8 cellular contexts compared by ENCODE assay signal in genomic region chr4:152937535-152938236, GRCh38. TPM values are rescaled to one million over a fixed set of nuclear protein-coding genes. Genes with fewer than 3 reads are reported as not detected.
A peak's percentile ranks its signal among the peaks of the same experiment; 100 is the strongest.
DNase-seq lines count a peak whose midpoint lies in the region; ATAC-seq and TF ChIP-seq lines count a peak whose summit lies in the region.

No MANE protein-coding gene starts in this region.

- H3K27ac Mint-ChIP-seq in activated naive CD4-positive, alpha-beta T cell treated with anti-CD3 and anti-CD28 coated beads, Interleukin-2, amount 50 U/mL, for 24 hours: no peak overlapping the region
- peak overlapping the region; percentile 93 for H3K27ac Mint-ChIP-seq in osteocyte (ENCODE audit: unreplicated experiment)

- DNase-seq in activated naive CD4-positive, alpha-beta T cell treated with Interleukin-2 at 50 U/mL for 16 hours: peak; percentile 21
- DNase-seq in activated naive CD4-positive, alpha-beta T cell (lab: John Stamatoyannopoulos, UW): no peak
- DNase-seq in cardiac muscle cell (ENCODE audit: low read depth in 1 of 2, low spot score in 1 of 2) (peak; percentile 37 to 38), osteocyte (ENCODE audit: extremely low spot score, unreplicated experiment) (no peak)

- peak overlapping the region; percentile 86 for H2AFZ ChIP-seq in KMS-11 (ENCODE audit: low read depth)

- no peak overlapping the region for H3K9ac ChIP-seq in KMS-11

- H3K79me2 ChIP-seq in KMS-11 (ENCODE audit: insufficient read depth, low read depth): no peaks in the 10 kb centered on the region

- H4K20me1 ChIP-seq in KMS-11 (ENCODE audit: insufficient read depth): no peaks in the 10 kb centered on the region

- peak overlapping the region; percentile 76; the same call in 1 of the 2 replicates for H3K4me2 ChIP-seq in KMS-11

- H3K9me3 Mint-ChIP-seq in activated naive CD4-positive, alpha-beta T cell treated with anti-CD3 and anti-CD28 coated beads, Interleukin-2, amount 50 U/mL, for 24 hours: no peaks in the 10 kb centered on the region
- H3K9me3 Mint-ChIP-seq in osteocyte (ENCODE audit: unreplicated experiment): no peaks in the 10 kb centered on the region

- H3K4me1 ChIP-seq in KMS-11 (ENCODE audit: low read depth, poor library complexity, severe bottlenecking): no peaks in the 10 kb centered on the region
- H3K4me1 ChIP-seq in cardiac muscle cell (ENCODE audit: low read depth): peaks cover 2% of the 10 kb centered on the region

- H3K4me3 Mint-ChIP-seq in activated naive CD4-positive, alpha-beta T cell treated with anti-CD3 and anti-CD28 coated beads, Interleukin-2, amount 50 U/mL, for 24 hours: peak overlapping the region; percentile 78
- H3K4me3 Mint-ChIP-seq in osteocyte (ENCODE audit: unreplicated experiment): peak overlapping the region; percentile 86

- H3K4me3 ChIP-seq in KMS-11 (IDR thresholded peaks at IDR 0.05; ENCODE audit: insufficient read depth, low read depth, low read length) (no peak overlapping the region), cardiac muscle cell (peak overlapping the region; percentile 69)

- H3K36me3 ChIP-seq in KMS-11 (ENCODE audit: insufficient read depth) (no peaks in the 10 kb centered on the region), cardiac muscle cell (no peaks in the 10 kb centered on the region)

- peaks cover 23% of the 10 kb centered on the region for H3K27me3 ChIP-seq in KMS-11 (ENCODE audit: insufficient read depth, low read depth)
- H3K27me3 ChIP-seq in cardiac muscle cell: peaks cover 100% of the 10 kb centered on the region

- H3K27me3 Mint-ChIP-seq in activated naive CD4-positive, alpha-beta T cell treated with anti-CD3 and anti-CD28 coated beads, Interleukin-2, amount 50 U/mL, for 24 hours: peaks cover 41% of the 10 kb centered on the region
- no peaks in the 10 kb centered on the region for H3K27me3 Mint-ChIP-seq in osteocyte (ENCODE audit: unreplicated experiment)

- no peaks in the 10 kb centered on the region for H3K36me3 Mint-ChIP-seq in activated naive CD4-positive, alpha-beta T cell treated with anti-CD3 and anti-CD28 coated beads, Interleukin-2, amount 50 U/mL, for 24 hours
- H3K36me3 Mint-ChIP-seq in osteocyte (ENCODE audit: unreplicated experiment): peaks cover 3% of the 10 kb centered on the region

- peaks cover 22% of the 10 kb centered on the region for H3K4me1 Mint-ChIP-seq in activated naive CD4-positive, alpha-beta T cell treated with anti-CD3 and anti-CD28 coated beads, Interleukin-2, amount 50 U/mL, for 24 hours
- peaks cover 34% of the 10 kb centered on the region for H3K4me1 Mint-ChIP-seq in osteocyte (ENCODE audit: unreplicated experiment)

- H3K27ac ChIP-seq in KMS-11: no peak overlapping the region
- no peak overlapping the region for H3K27ac ChIP-seq in cardiac muscle cell

- TF ChIP-seq CTCF in KMS-11 (conservative IDR thresholded peaks at IDR 0.05; ENCODE audit: low read depth, low read length): no peak
- no peak for TF ChIP-seq CTCF in cardiac muscle cell (IDR thresholded peaks at IDR 0.05; ENCODE audit: low read depth, low read length)
- TF ChIP-seq CTCF in osteocyte (IDR thresholded peaks at IDR 0.05): no peak

- H3K9me3 ChIP-seq in cardiac muscle cell (ENCODE audit: low read depth): no peaks in the 10 kb centered on the region

- ATAC-seq in HG02884 (IDR thresholded peaks at IDR 0.05; ENCODE audit: unreplicated experiment) (no peak), HG03457 (IDR thresholded peaks at IDR 0.05; ENCODE audit: unreplicated experiment) (no peak)

RNA-seq across cellular contexts. Expression of gene FHDC1, which starts 1.6 kb away (rescaled TPM):
- 0.18 and 0.25 TPM in 2 replicates for total RNA-seq in cardiac muscle cell
- polyA plus RNA-seq in cardiac muscle cell: 0.04 TPM in 1 of 2 replicates, not detected in the other
- 22.1 and 22.3 TPM in 2 replicates for total RNA-seq in osteocyte

Comparison
In these comparisons a context has a peak if more than half of its experiments do, and no peak if none do; other contexts are left out.
1. DNase-seq: peak in activated naive CD4-positive, alpha-beta T cell treated with Interleukin-2 at 50 U/mL for 16 hours (single experiment) and cardiac muscle cell (2 of 2); none in activated naive CD4-positive, alpha-beta T cell (0 of 4) and osteocyte (single experiment).
2. RNA of gene FHDC1, which starts 1.6 kb away (total RNA-seq): 22.1 to 22.3 TPM in osteocyte; 0.18 to 0.25 TPM in cardiac muscle cell; every median in the first group is over 10 times any median in the second.